In the genomic region with DNA sequence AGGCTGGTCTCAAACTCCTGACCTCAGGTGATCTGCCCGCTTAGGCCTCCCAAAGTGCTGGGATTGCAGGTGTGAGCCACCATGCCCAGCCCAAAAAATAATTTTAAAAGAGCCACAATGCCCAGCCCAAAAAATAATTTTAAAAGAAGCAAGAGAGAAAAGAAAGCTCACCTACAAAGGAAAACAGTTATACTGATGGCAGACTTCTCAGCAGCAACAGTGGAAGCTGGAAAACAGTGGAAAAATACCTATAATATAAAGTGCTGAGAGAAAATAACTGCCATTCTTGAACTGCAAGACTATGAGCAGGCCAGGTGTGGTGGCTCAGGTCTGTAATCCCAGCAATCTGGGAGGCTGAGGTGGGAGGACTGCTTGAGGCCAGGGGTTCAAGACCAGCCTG, we compare ENCODE assay signal across 2 cellular contexts.
A peak's percentile ranks its signal among the peaks of the same experiment; 100 is the strongest.
TF ChIP-seq lines count a peak whose summit lies in the region.

No MANE protein-coding gene starts in this region.

TF ChIP-seq in HepG2, 621 proteins besides CTCF, POLR2A, EP300 and RAD21:
- TF ChIP-seq ZSCAN25 (CRISPR knock-in tag; IDR thresholded peaks at IDR 0.05) (no peak), ZNF317 (CRISPR knock-in tag; IDR thresholded peaks at IDR 0.05) (peak; percentile 95)

TF ChIP-seq in K562, 482 proteins besides CTCF, POLR2A, EP300 and RAD21:
- TF ChIP-seq CBX5 (IDR thresholded peaks at IDR 0.05; ENCODE audit: borderline replicate concordance, low read depth) (0 out of 2 replicates have a peak, but pooled peaks have one; percentile 60), RBM22 (IDR thresholded peaks at IDR 0.05; ENCODE audit: low read depth, low read length, poor library complexity, severe bottlenecking) (no peak), CBX3 (IDR thresholded peaks at IDR 0.05; ENCODE audit: borderline replicate concordance in 1 of 2, low read length in 2 of 2) (peak in 1 of 2 experiments; percentile 89; a peak in 2 of 3 replicates), EHMT2 (IDR thresholded peaks at IDR 0.05) (no peak), E2F8 (IDR thresholded peaks at IDR 0.05; ENCODE audit: low read depth, partially characterized antibody) (no peak), OTX1 (CRISPR knock-in tag; IDR thresholded peaks at IDR 0.05) (no peak), ZSCAN29 (IDR thresholded peaks at IDR 0.05) (no peak), TRIM28 (IDR thresholded peaks at IDR 0.05) (0 out of 2 replicates have a peak, but pooled peaks have one; percentile 50), SIRT6 (IDR thresholded peaks at IDR 0.05; ENCODE audit: low read depth, low read length) (no peak), ESRRA (IDR thresholded peaks at IDR 0.05; ENCODE audit: borderline replicate concordance, low read depth) (no peak)
- TF ChIP-seq, protein P1, sequence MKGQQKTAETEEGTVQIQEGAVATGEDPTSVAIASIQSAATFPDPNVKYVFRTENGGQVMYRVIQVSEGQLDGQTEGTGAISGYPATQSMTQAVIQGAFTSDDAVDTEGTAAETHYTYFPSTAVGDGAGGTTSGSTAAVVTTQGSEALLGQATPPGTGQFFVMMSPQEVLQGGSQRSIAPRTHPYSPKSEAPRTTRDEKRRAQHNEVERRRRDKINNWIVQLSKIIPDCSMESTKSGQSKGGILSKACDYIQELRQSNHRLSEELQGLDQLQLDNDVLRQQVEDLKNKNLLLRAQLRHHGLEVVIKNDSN (CRISPR knock-in tag; IDR thresholded peaks at IDR 0.05): no peak
TF ChIP-seq in K562: peak in this region for 3.
